ENCODE assay signal across 25 cellular contexts in the genomic region with DNA sequence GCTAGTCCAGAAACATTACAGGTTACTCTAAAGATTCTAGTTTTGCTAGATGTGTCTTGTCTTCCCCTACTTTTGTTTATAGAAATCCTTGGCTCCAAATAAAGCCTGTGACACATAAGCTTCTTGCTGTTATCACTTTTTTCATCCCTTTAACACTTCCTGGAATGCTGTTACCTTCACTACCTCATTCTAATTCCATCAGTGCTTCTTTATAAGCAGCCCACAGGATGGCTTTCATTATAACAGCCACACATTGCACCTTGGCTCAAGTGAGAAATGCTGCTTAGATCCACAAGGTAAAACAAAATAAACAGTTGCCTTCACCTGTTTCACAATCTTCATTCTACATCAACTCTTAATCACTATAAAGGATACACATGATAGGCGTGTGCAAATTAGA.
DNase-seq lines count a peak whose midpoint lies in the region; ATAC-seq, FAIRE-seq and TF ChIP-seq lines count a peak whose summit lies in the region.
"Had no signal": no experiment of that assay in that cellular context is flagged by ENCODE, and none has a peak within 500 bp of the region (broad histone marks: within the 10 kb centered on the region; RNA-seq: fewer than 3 reads in every experiment).

No MANE protein-coding gene starts in this region.

- H3K9ac ChIP-seq in trophoblast cell (ENCODE audit: low read length): no peak overlapping the region
- H3K9ac ChIP-seq: BLaER1 treated with 17β-estradiol and CSF1 and Interleukin-3, amounts not matched to agents 10 nM and 100 nM had no signal

- H3K14ac ChIP-seq in trophoblast cell (ENCODE audit: low read length): no peak overlapping the region

- H3K36me3 ChIP-seq in cardiac muscle cell (no peaks in the 10 kb centered on the region), left ventricle myocardium inferior (no peaks in the 10 kb centered on the region), trophoblast cell (ENCODE audit: control insufficient read depth in 1 of 2, insufficient read depth in 2 of 2, low read length in 2 of 2) (no peaks in the 10 kb centered on the region), sigmoid colon (no peaks in the 10 kb centered on the region)
- H3K36me3 ChIP-seq: BLaER1 treated with 17β-estradiol and CSF1 and Interleukin-3, amounts not matched to agents 10 nM and 100 nM had no signal

- H3K79me2 ChIP-seq in trophoblast cell (ENCODE audit: control insufficient read depth, insufficient read depth, low read length, poor library complexity): no peaks in the 10 kb centered on the region

- no peak for DNase-seq in cardiac muscle cell (ENCODE audit: low read depth in 1 of 2, low spot score in 1 of 2)
- DNase-seq in left ventricle myocardium inferior: no peak
- DNase-seq in dedifferentiated amniotic fluid mesenchymal stem cell (ENCODE audit: extremely low spot score): peak; percentile 2
- DNase-seq in trophoblast cell: peak; percentile 26 to 60
- no peak for DNase-seq in sigmoid colon
- no peak for DNase-seq in H54 (ENCODE audit: insufficient read length, low spot score)
- DNase-seq: AML-193; Caco-2; Calu3; CD4-positive, alpha-beta T cell; CD8-positive, alpha-beta T cell; DMS 273 treated with DMSO at 0.1 percent for 48 hours; DMS153; DMS79; DND-41; GDM1 had no signal

- no peak overlapping the region for H4K91ac ChIP-seq in trophoblast cell (ENCODE audit: low read depth, low read length)

- H3K9me3 ChIP-seq in cardiac muscle cell (ENCODE audit: low read depth) (no peaks in the 10 kb centered on the region), left ventricle myocardium inferior (replicated peaks) (no peaks in the 10 kb centered on the region), trophoblast cell (ENCODE audit: insufficient read depth, low read depth, low read length) (no peaks in the 10 kb centered on the region), sigmoid colon (no peaks in the 10 kb centered on the region)
- H3K9me3 ChIP-seq: A549, Caco-2 had no signal

- no peak overlapping the region for H2AK5ac ChIP-seq in trophoblast cell (ENCODE audit: low read length)

- no peaks in the 10 kb centered on the region for H3K79me1 ChIP-seq in trophoblast cell (ENCODE audit: low read length)

- no peak overlapping the region for H4K8ac ChIP-seq in trophoblast cell (ENCODE audit: low read depth, low read length)

- TF ChIP-seq POLR2A in sigmoid colon (IDR thresholded peaks at IDR 0.05) (no peak), H54 (IDR thresholded peaks at IDR 0.05; ENCODE audit: low read depth, low read length) (no peak)

- ATAC-seq in HG03469 (IDR thresholded peaks at IDR 0.05; ENCODE audit: unreplicated experiment): no peak
- no peak for ATAC-seq in HG02759 (IDR thresholded peaks at IDR 0.05; ENCODE audit: unreplicated experiment)
- ATAC-seq: A549; CD8-positive, alpha-beta T cell; GM12878 had no signal

- H3K27me3 ChIP-seq in cardiac muscle cell (no peaks in the 10 kb centered on the region), left ventricle myocardium inferior (ENCODE audit: low read depth) (no peaks in the 10 kb centered on the region), trophoblast cell (ENCODE audit: insufficient read depth, low read length) (no peaks in the 10 kb centered on the region), sigmoid colon (no peaks in the 10 kb centered on the region)
- H3K27me3 ChIP-seq: BLaER1 treated with 17β-estradiol and CSF1 and Interleukin-3, amounts not matched to agents 10 nM and 100 nM had no signal

- peaks cover 20% of the 10 kb centered on the region for H3K4me1 ChIP-seq in cardiac muscle cell (ENCODE audit: low read depth)
- peaks cover 65% of the 10 kb centered on the region for H3K4me1 ChIP-seq in left ventricle myocardium inferior
- H3K4me1 ChIP-seq in trophoblast cell (ENCODE audit: control insufficient read depth in 1 of 2, insufficient read depth in 2 of 2, low read length in 2 of 2): no peaks in the 10 kb centered on the region
- peaks cover 0 to 26% (median 18%) of the 10 kb centered on the region in 4 donors for H3K4me1 ChIP-seq in sigmoid colon
- H3K4me1 ChIP-seq: A549; BLaER1 treated with 17β-estradiol and CSF1 and Interleukin-3, amounts not matched to agents 10 nM and 100 nM; Caco-2 had no signal

- no peak overlapping the region for H4K12ac ChIP-seq in trophoblast cell (ENCODE audit: low read depth, low read length)

- peak overlapping the region; percentile 52 for H3K27ac ChIP-seq in cardiac muscle cell
- H3K27ac ChIP-seq in left ventricle myocardium inferior (replicated peaks): no peak overlapping the region
- no peak overlapping the region for H3K27ac ChIP-seq in trophoblast cell (ENCODE audit: low read depth, low read length)
- peak overlapping the region in 3 of 4 donors; percentile 1 to 8 (median 2) for H3K27ac ChIP-seq in sigmoid colon
- H3K27ac ChIP-seq: 22Rv1; A549; BLaER1 treated with 17β-estradiol and CSF1 and Interleukin-3, amounts not matched to agents 10 nM and 100 nM; C4-2B had no signal

- H3K4ac ChIP-seq in trophoblast cell (ENCODE audit: low read depth, low read length): no peak overlapping the region

- no peak overlapping the region for H2BK5ac ChIP-seq in trophoblast cell (ENCODE audit: low read depth, low read length, poor library complexity)

- no peak for TF ChIP-seq CTCF in cardiac muscle cell (IDR thresholded peaks at IDR 0.05; ENCODE audit: low read depth, low read length)
- no peak for TF ChIP-seq CTCF in left ventricle myocardium inferior (IDR thresholded peaks at IDR 0.05; ENCODE audit: borderline replicate concordance)
- TF ChIP-seq CTCF in sigmoid colon (IDR thresholded peaks at IDR 0.05): no peak

- H3K23ac ChIP-seq in trophoblast cell (ENCODE audit: low read length): no peak overlapping the region

- H3K4me3 ChIP-seq in cardiac muscle cell (no peak overlapping the region), left ventricle myocardium inferior (no peak overlapping the region), trophoblast cell (ENCODE audit: low read depth, low read length) (no peak overlapping the region), sigmoid colon (no peak overlapping the region)
- H3K4me3 ChIP-seq: A549; BLaER1 treated with 17β-estradiol and CSF1 and Interleukin-3, amounts not matched to agents 10 nM and 100 nM; GM12878 had no signal

- no peak overlapping the region for H2BK120ac ChIP-seq in trophoblast cell (ENCODE audit: insufficient read depth, low read length, poor library complexity)

- no CpG with 5 or more reads among the region's 1 CpG for WGBS in trophoblast cell (ENCODE audit: extremely low coverage, insufficient coverage, insufficient read length)
- 90 to 94% methylated on average over 1 of the region's 1 CpG for WGBS in sigmoid colon, 2 donors

- no peak overlapping the region for H2AFZ ChIP-seq in trophoblast cell (ENCODE audit: insufficient read depth, low read length, poor library complexity)

- H3K18ac ChIP-seq in trophoblast cell (ENCODE audit: low read length): no peak overlapping the region

- no peak for TF ChIP-seq EP300 in sigmoid colon (IDR thresholded peaks at IDR 0.05)

- H3K4me2 ChIP-seq in trophoblast cell (ENCODE audit: low read length): no peak overlapping the region
- H3K4me2 ChIP-seq: A549; BLaER1 treated with 17β-estradiol and CSF1 and Interleukin-3, amounts not matched to agents 10 nM and 100 nM had no signal

- no peak overlapping the region for H2BK12ac ChIP-seq in trophoblast cell (ENCODE audit: low read length)

- FAIRE-seq in H54 (lab: Jason Lieb, UNC): no peak
- FAIRE-seq: A549, GM12878, GM12892, GM18507 had no signal

- intact Hi-C loops in left ventricle myocardium inferior (cut with micrococcal nuclease): no loop called here
- intact Hi-C loops in sigmoid colon (cut with DNase I): no loop called here

Comparison
In these comparisons a context has a peak if more than half of its experiments do, and no peak if none do; other contexts are left out.
1. H3K27ac ChIP-seq: peak in cardiac muscle cell (single experiment) and sigmoid colon (3 of 4); none in left ventricle myocardium inferior (single experiment) and trophoblast cell (single experiment).
2. DNase-seq: peak in dedifferentiated amniotic fluid mesenchymal stem cell (single experiment) and trophoblast cell (2 of 2); none in cardiac muscle cell (0 of 2), left ventricle myocardium inferior (single experiment), sigmoid colon (single experiment) and H54 (single experiment).